In the genomic region with DNA sequence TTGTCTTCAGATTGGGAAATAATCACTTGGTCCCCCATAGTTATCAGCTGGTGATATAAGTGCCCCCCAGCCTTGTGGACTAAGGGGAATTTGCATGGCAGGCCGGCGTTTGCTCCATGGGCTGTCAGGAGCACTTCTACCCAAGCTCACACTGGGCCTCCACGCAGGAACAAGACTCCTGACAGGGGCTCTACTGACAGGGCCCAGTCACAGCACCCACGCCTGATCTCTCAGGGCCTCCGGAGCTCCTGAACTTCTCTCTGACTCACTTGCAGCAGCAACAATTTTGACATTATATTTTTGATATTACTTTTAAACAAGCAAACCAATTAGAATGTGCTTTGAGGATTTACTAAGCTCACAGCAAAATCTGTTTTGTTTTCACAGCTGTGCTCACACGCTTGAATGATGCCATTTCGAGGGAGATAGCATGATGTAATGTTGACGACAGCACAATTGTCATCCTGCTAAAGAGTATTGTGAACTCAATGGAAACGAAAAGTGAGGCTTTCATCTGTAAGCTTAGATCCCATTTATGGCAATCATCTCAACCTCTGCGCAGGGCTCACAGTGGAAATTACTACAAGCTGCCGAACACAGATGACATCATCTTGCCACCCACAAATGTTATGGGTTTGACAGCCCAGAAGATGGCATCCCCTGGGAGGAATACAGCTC, we compare ENCODE assay signal across 9 cellular contexts. TPM values are rescaled to one million over a fixed set of nuclear protein-coding genes. Genes with fewer than 3 reads are reported as not detected.
DNase-seq lines count a peak whose midpoint lies in the region; ATAC-seq lines count a peak whose summit lies in the region.
"Had no signal": no experiment of that assay in that cellular context is flagged by ENCODE, and none has a peak within 500 bp of the region (broad histone marks: within the 10 kb centered on the region; RNA-seq: fewer than 3 reads in every experiment).

No MANE protein-coding gene starts in this region.

- no peak overlapping the region for H3K4me3 ChIP-seq in SJCRH30

- no peak overlapping the region for H3K27ac ChIP-seq in SJCRH30

- DNase-seq in SJCRH30 (peak; percentile 10 to 27), putamen (ENCODE audit: low spot score) (peak; percentile 75), mesenteric fat pad (ENCODE audit: low spot score) (no peak)
- no peak for DNase-seq in NK-92 treated with Interleukin-12 subunit alpha and Interleukin-12 subunit beta, amount 100 ng/mL, for 24 hours (lab: John Stamatoyannopoulos, UW)
- DNase-seq in stimulated activated CD4-positive, alpha-beta T cell treated with anti-CD3 and anti-CD28 coated beads, Interleukin-4, amount 100 ng/mL, for 4 hours, result no peak
- DNase-seq: GDM1, NCI-H82 had no signal

- H3K27me3 ChIP-seq in SJCRH30, result no peaks in the 10 kb centered on the region

- ATAC-seq in GM18519 (IDR thresholded peaks at IDR 0.05; ENCODE audit: low FRiP score, unreplicated experiment) (peak; percentile 63), HG02798 (IDR thresholded peaks at IDR 0.05; ENCODE audit: poor library complexity, unreplicated experiment) (peak; percentile 81)

- H3K4me1 ChIP-seq in SJCRH30, result no peaks in the 10 kb centered on the region

- H3K36me3 ChIP-seq in SJCRH30, result no peaks in the 10 kb centered on the region

- no peaks in the 10 kb centered on the region for H3K9me3 ChIP-seq in SJCRH30 (replicated peaks)

RNA-seq across cellular contexts. Expression of gene TXNDC5, which starts 28.7 kb away (rescaled TPM):
- total RNA-seq in SJCRH30 (2014; rRNA removed; shearing (Covaris generic)), result 128 and 134 TPM in 2 replicates
- total RNA-seq in mesenteric fat pad, result 153 TPM

Comparison
In these comparisons a context has a peak if more than half of its experiments do, and no peak if none do; other contexts are left out.
1. DNase-seq: peak in SJCRH30 (2 of 2) and putamen (single experiment); none in NK-92 treated with Interleukin-12 subunit alpha and Interleukin-12 subunit beta, amount 100 ng/mL, for 24 hours (single experiment), mesenteric fat pad (single experiment) and stimulated activated CD4-positive, alpha-beta T cell treated with anti-CD3 and anti-CD28 coated beads, Interleukin-4, amount 100 ng/mL, for 4 hours (0 of 2).